Comparison of ENCODE assay signal across 8 cellular contexts in the genomic region with DNA sequence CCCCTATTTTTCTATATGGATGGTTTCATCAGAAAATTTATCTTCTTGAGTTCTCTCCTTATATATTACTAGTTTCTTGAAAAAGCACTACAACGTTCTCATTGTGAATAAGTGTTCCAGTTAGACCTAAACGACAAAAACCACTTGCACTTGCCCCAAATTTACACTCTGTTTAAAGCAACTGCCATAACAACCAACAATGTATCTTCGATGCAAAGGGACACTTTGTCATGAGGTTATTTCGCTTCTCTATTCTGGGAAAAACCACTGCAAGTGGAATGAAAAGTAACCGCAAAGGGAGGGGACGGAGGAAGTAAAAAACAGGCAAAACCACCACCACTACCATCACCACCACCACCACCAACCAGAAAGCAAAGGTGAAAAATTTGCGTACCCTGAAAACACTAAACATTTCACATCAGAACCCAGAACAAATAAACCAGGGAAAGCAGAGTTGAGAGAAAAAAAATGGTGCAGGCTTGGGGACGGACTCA. TPM values are rescaled to one million over a fixed set of nuclear protein-coding genes. Genes with fewer than 3 reads are reported as not detected.
DNase-seq lines count a peak whose midpoint lies in the region; ATAC-seq lines count a peak whose summit lies in the region.

No MANE protein-coding gene starts in this region.

- H3K27ac Mint-ChIP-seq in activated CD8-positive, alpha-beta memory T cell treated with anti-CD3 and anti-CD28 coated beads, Interleukin-2, amount 10 ng/mL, durations not matched to agents 7 days and 5 days: peak overlapping the region; percentile 96

- H3K4me1 Mint-ChIP-seq in activated CD8-positive, alpha-beta memory T cell treated with anti-CD3 and anti-CD28 coated beads, Interleukin-2, amount 10 ng/mL, durations not matched to agents 7 days and 5 days: peaks cover 32% of the 10 kb centered on the region

- H3K27ac ChIP-seq in right cardiac atrium (ENCODE audit: low read length): peak overlapping the region; percentile 97

- H3K9me3 Mint-ChIP-seq in activated CD8-positive, alpha-beta memory T cell treated with anti-CD3 and anti-CD28 coated beads, Interleukin-2, amount 10 ng/mL, durations not matched to agents 7 days and 5 days (ENCODE audit: low read depth): no peaks in the 10 kb centered on the region

- H3K9ac ChIP-seq in ES-I3 (ENCODE audit: low read depth, low read length): peak overlapping the region; percentile 100

- no peaks in the 10 kb centered on the region for H3K36me3 ChIP-seq in ES-I3 (ENCODE audit: insufficient read depth, low read length)

- CTCF ChIA-PET in activated CD8-positive, alpha-beta memory T cell treated with anti-CD3 and anti-CD28 coated beads, Interleukin-2, amount 10 ng/mL, durations not matched to agents 7 days and 5 days (lab: Charles Lee): interaction anchor here (0.6 to 4.2 kb wide), 19 partner anchors 50 to 618 kb away, joined by 3 to 42 read pairs (median 4); no protein-coding TSS in a partner anchor

- H3K4me3 ChIP-seq in right cardiac atrium (ENCODE audit: low read length): peak overlapping the region; percentile 74

- H3K27me3 ChIP-seq in right cardiac atrium (ENCODE audit: control insufficient read depth, insufficient read depth): no peaks in the 10 kb centered on the region

- DNase-seq in KBM-7: peak; percentile 92
- peak; percentile 83 for DNase-seq in activated CD8-positive, alpha-beta memory T cell treated with anti-CD3 and anti-CD28 coated beads, Interleukin-2, amount 10 ng/mL, durations not matched to agents 7 days and 5 days
- no peak for DNase-seq in right cardiac atrium
- peak; percentile 9 for DNase-seq in stimulated activated CD4-positive, alpha-beta T cell treated with anti-CD3 and anti-CD28 coated beads, Interleukin-4, amount 100 ng/mL, for 1 hour
- DNase-seq in GM19240 (ENCODE audit: insufficient read length, low spot score): no peak
- no peak for DNase-seq in sciatic nerve (ENCODE audit: low spot score)

- in situ Hi-C loops in KBM-7 (cut with MboI; ENCODE audit: low pct_unique_long_range_greater_than_20kb, low sequenced_read_pairs): no loop called here

- intact Hi-C loops in right cardiac atrium (cut with DNase I) (loop anchor here in 3 of 4 donors (5.0 to 10.0 kb wide), 4 partner anchors 71 to 361 kb away; a partner anchor contains a TSS), sciatic nerve (cut with DNase I) (no loop called here)

- H3K36me3 Mint-ChIP-seq in activated CD8-positive, alpha-beta memory T cell treated with anti-CD3 and anti-CD28 coated beads, Interleukin-2, amount 10 ng/mL, durations not matched to agents 7 days and 5 days: peaks cover 7% of the 10 kb centered on the region

- 8% methylated on average over 8 of the region's 8 CpGs for WGBS in right cardiac atrium

- peak; percentile 8 for ATAC-seq in activated CD8-positive, alpha-beta memory T cell treated with anti-CD3 and anti-CD28 coated beads, Interleukin-2, amount 10 ng/mL, durations not matched to agents 7 days and 5 days
- ATAC-seq in right cardiac atrium: no peak
- ATAC-seq in GM19035 (IDR thresholded peaks at IDR 0.05; ENCODE audit: unreplicated experiment): no peak
- ATAC-seq in sciatic nerve: no peak

- H3K27me3 Mint-ChIP-seq in activated CD8-positive, alpha-beta memory T cell treated with anti-CD3 and anti-CD28 coated beads, Interleukin-2, amount 10 ng/mL, durations not matched to agents 7 days and 5 days: peaks cover 5% of the 10 kb centered on the region

- peak overlapping the region; percentile 98 for H3K4me3 Mint-ChIP-seq in activated CD8-positive, alpha-beta memory T cell treated with anti-CD3 and anti-CD28 coated beads, Interleukin-2, amount 10 ng/mL, durations not matched to agents 7 days and 5 days

- H3K4me1 ChIP-seq in ES-I3 (ENCODE audit: insufficient read depth, low read length) (peaks cover 6% of the 10 kb centered on the region; the same call in 1 of the 2 replicates), right cardiac atrium (ENCODE audit: control insufficient read depth, insufficient read depth, low read length) (no peaks in the 10 kb centered on the region)

- no peaks in the 10 kb centered on the region for H3K9me3 ChIP-seq in ES-I3 (ENCODE audit: control insufficient read depth, insufficient read depth, low read length)
- no peaks in the 10 kb centered on the region for H3K9me3 ChIP-seq in right cardiac atrium (ENCODE audit: control insufficient read depth, low read length)

RNA-seq across cellular contexts. Expression of a gene that starts 1.2 kb away (rescaled TPM):
- total RNA-seq in activated CD8-positive, alpha-beta memory T cell treated with anti-CD3 and anti-CD28 coated beads, Interleukin-2, amount 10 ng/mL, durations not matched to agents 7 days and 5 days: 10 to 100 TPM; 26.5 to 28.4 TPM
- total RNA-seq in right cardiac atrium (1 to 10 TPM; 5.6 to 7.3 (median 6.2) TPM), sciatic nerve (8.9 TPM)
- polyA plus RNA-seq in right cardiac atrium: 0.86 TPM

Comparison
In these comparisons a context has a peak if more than half of its experiments do, and no peak if none do; other contexts are left out.
1. DNase-seq: peak in KBM-7 (single experiment), activated CD8-positive, alpha-beta memory T cell treated with anti-CD3 and anti-CD28 coated beads, Interleukin-2, amount 10 ng/mL, durations not matched to agents 7 days and 5 days (single experiment) and stimulated activated CD4-positive, alpha-beta T cell treated with anti-CD3 and anti-CD28 coated beads, Interleukin-4, amount 100 ng/mL, for 1 hour (single experiment); none in right cardiac atrium (0 of 3), GM19240 (single experiment) and sciatic nerve (single experiment).